16 cellular contexts compared by ENCODE assay signal in genomic region chr2:126899786-126900185, GRCh38. TPM values are rescaled to one million over a fixed set of nuclear protein-coding genes. Genes with fewer than 3 reads are reported as not detected.
DNase-seq lines count a peak whose midpoint lies in the region; ATAC-seq and TF ChIP-seq lines count a peak whose summit lies in the region.
"Had no signal": no experiment of that assay in that cellular context is flagged by ENCODE, and none has a peak within 500 bp of the region (broad histone marks: within the 10 kb centered on the region; RNA-seq: fewer than 3 reads in every experiment).

No MANE protein-coding gene starts in this region.

- H3K9ac ChIP-seq in H9 (ENCODE audit: extremely low read depth, insufficient read length, low read length): no peak overlapping the region

- no peak overlapping the region for H3K4me3 Mint-ChIP-seq in H9
- no peak overlapping the region for H3K4me3 Mint-ChIP-seq in chondrocyte (ENCODE audit: unreplicated experiment)
- no peak overlapping the region for H3K4me3 Mint-ChIP-seq in CD14-positive monocyte
- no peak overlapping the region for H3K4me3 Mint-ChIP-seq in immature natural killer cell
- H3K4me3 Mint-ChIP-seq: CD8-positive, alpha-beta T cell had no signal

- H4K20me1 ChIP-seq in H9 (ENCODE audit: control insufficient read depth, insufficient read depth, insufficient read length): no peaks in the 10 kb centered on the region

- H3K18ac ChIP-seq in H9 (ENCODE audit: insufficient read length, low read depth, low read length): no peak overlapping the region

- in situ Hi-C loops in gastrocnemius medialis (cut with MboI; ENCODE audit: low sequenced_read_pairs in 4 of 4): no loop called here

- H4K91ac ChIP-seq in H9 (ENCODE audit: insufficient read length, low read depth, low read length): no peak overlapping the region

- no peak overlapping the region for H2BK20ac ChIP-seq in H9 (ENCODE audit: low read depth, low read length, poor library complexity, severe bottlenecking)

- no peak overlapping the region for H3K4ac ChIP-seq in H9 (ENCODE audit: low read depth, low read length)

- H3K79me1 ChIP-seq in H9 (ENCODE audit: insufficient read depth, low read depth, low read length, poor library complexity, severe bottlenecking): no peaks in the 10 kb centered on the region

- no peaks in the 10 kb centered on the region for H3K36me3 ChIP-seq in gastrocnemius medialis
- H3K36me3 ChIP-seq: BE2C, HAP-1 had no signal

- H2BK15ac ChIP-seq in H9 (ENCODE audit: low read depth, low read length): no peak overlapping the region

- no peak overlapping the region for H2BK5ac ChIP-seq in H9 (ENCODE audit: insufficient read length, low read length)

- H3K27ac Mint-ChIP-seq in H9 (no peak overlapping the region), chondrocyte (ENCODE audit: unreplicated experiment) (no peak overlapping the region), CD14-positive monocyte (no peak overlapping the region), immature natural killer cell (no peak overlapping the region)
- H3K27ac Mint-ChIP-seq: CD8-positive, alpha-beta T cell had no signal

- ATAC-seq in left lobe of liver: no peak
- ATAC-seq in sciatic nerve: no peak
- no peak for ATAC-seq in gastrocnemius medialis
- ATAC-seq: CD8-positive, alpha-beta T cell had no signal

- H3K56ac ChIP-seq in H9 (ENCODE audit: insufficient read length, low read depth, low read length): no peak overlapping the region

- H3K27me3 ChIP-seq in H9 (ENCODE audit: insufficient read depth, low read length) (no peaks in the 10 kb centered on the region), gastrocnemius medialis (no peaks in the 10 kb centered on the region)
- H3K27me3 ChIP-seq: BE2C had no signal

- H4K5ac ChIP-seq in H9 (ENCODE audit: insufficient read length, low read depth, low read length): no peak overlapping the region

- H2BK12ac ChIP-seq in H9 (ENCODE audit: insufficient read length, low read depth, low read length): no peak overlapping the region

- no peak overlapping the region for H3K4me2 ChIP-seq in H9 (ENCODE audit: insufficient read depth, insufficient read length, low read length)

- no peak overlapping the region for H2AK5ac ChIP-seq in H9 (ENCODE audit: insufficient read length, low read length)

- H3K9me3 ChIP-seq in H9 (ENCODE audit: control insufficient read depth, low read depth, low read length) (no peaks in the 10 kb centered on the region), gastrocnemius medialis (peaks cover 0 to 3% (median 0%) of the 10 kb centered on the region in 3 donors)
- H3K9me3 ChIP-seq: BE2C, HAP-1 had no signal

- no peak overlapping the region for H2BK120ac ChIP-seq in H9 (ENCODE audit: low read depth, low read length, poor library complexity, severe bottlenecking)

- DNase-seq in H9 (peak; percentile 12), chondrocyte (ENCODE audit: low spot score) (peak; percentile 43), left lobe of liver (ENCODE audit: low spot score) (peak; percentile 27), sciatic nerve (ENCODE audit: low spot score) (peak; percentile 9), CD14-positive monocyte (ENCODE audit: low spot score) (no peak), gastrocnemius medialis (no peak), immature natural killer cell (no peak)
- DNase-seq: BE2C; CD8-positive, alpha-beta T cell; COR-L47; DND-41; GDM1; GOT3 had no signal

- H3K9me3 Mint-ChIP-seq in H9 (peaks cover 19 to 25% of the 10 kb centered on the region in 2 experiments), chondrocyte (ENCODE audit: low read depth) (peaks cover 18% of the 10 kb centered on the region), CD14-positive monocyte (peaks cover 4 to 23% (median 16%) of the 10 kb centered on the region in 7 donors), immature natural killer cell (peaks cover 0 to 4% (median 0%) of the 10 kb centered on the region in 6 donors)

- no peak for TF ChIP-seq POLR2A in gastrocnemius medialis (IDR thresholded peaks at IDR 0.05)

- H3K4me3 ChIP-seq in gastrocnemius medialis: no peak overlapping the region
- H3K4me3 ChIP-seq: HAP-1 had no signal

- H4K8ac ChIP-seq in H9 (replicated peaks; ENCODE audit: insufficient read length, low read depth, low read length): no peak overlapping the region

- H3K27me3 Mint-ChIP-seq in H9 (ENCODE audit: low read depth) (peaks cover 13% of the 10 kb centered on the region), chondrocyte (ENCODE audit: low read depth) (peaks cover 6% of the 10 kb centered on the region), CD14-positive monocyte (ENCODE audit: low read depth in 3 of 3) (peaks cover 3 to 7% (median 7%) of the 10 kb centered on the region in 3 donors), immature natural killer cell (ENCODE audit: low read depth in 3 of 3) (peaks cover 0 to 5% (median 3%) of the 10 kb centered on the region in 3 donors)

- H3K4me1 Mint-ChIP-seq in H9: peaks cover 7 to 13% of the 10 kb centered on the region in 2 experiments
- H3K4me1 Mint-ChIP-seq in chondrocyte (ENCODE audit: low read depth): no peaks in the 10 kb centered on the region
- H3K4me1 Mint-ChIP-seq in CD14-positive monocyte: no peaks in the 10 kb centered on the region
- H3K4me1 Mint-ChIP-seq in immature natural killer cell: no peaks in the 10 kb centered on the region

- no peaks in the 10 kb centered on the region for H3K79me2 ChIP-seq in H9 (ENCODE audit: insufficient read depth, low read length)

- intact Hi-C loops in sciatic nerve (cut with DNase I): no loop called here
- intact Hi-C loops in CD14-positive monocyte (cut with micrococcal nuclease): no loop called here
- intact Hi-C loops in gastrocnemius medialis (cut with DNase I; ENCODE audit: low total_unique reads): no loop called here

- no peaks in the 10 kb centered on the region for H3K23me2 ChIP-seq in H9 (ENCODE audit: insufficient read length, low read depth, low read length, poor library complexity, severe bottlenecking)

- no peak overlapping the region for H2AFZ ChIP-seq in H9 (ENCODE audit: low read length)

- H3K27ac ChIP-seq in H9 (ENCODE audit: insufficient read length, low read depth, low read length) (no peak overlapping the region), gastrocnemius medialis (no peak overlapping the region)
- H3K27ac ChIP-seq: C4-2B had no signal

- H3K36me3 Mint-ChIP-seq in H9 (ENCODE audit: insufficient read depth in 1 of 3, low read depth in 3 of 3) (peaks cover 0 to 13% (median 6%) of the 10 kb centered on the region in 3 experiments; a peak in 2 of 7 replicates), chondrocyte (ENCODE audit: low read depth) (no peaks in the 10 kb centered on the region), CD14-positive monocyte (no peaks in the 10 kb centered on the region), immature natural killer cell (no peaks in the 10 kb centered on the region)
- H3K36me3 Mint-ChIP-seq: CD8-positive, alpha-beta T cell had no signal

- H3K4me1 ChIP-seq in H9 (ENCODE audit: insufficient read depth, low read length) (no peaks in the 10 kb centered on the region), gastrocnemius medialis (no peaks in the 10 kb centered on the region)
- H3K4me1 ChIP-seq: BE2C, HAP-1 had no signal

- H3T11ph ChIP-seq in H9 (ENCODE audit: low read length): no peak overlapping the region

- H3K14ac ChIP-seq in H9 (ENCODE audit: insufficient read depth, low read length): no peak overlapping the region

- no peak for TF ChIP-seq CTCF in H9 (conservative IDR thresholded peaks at IDR 0.05)
- TF ChIP-seq CTCF in chondrocyte (IDR thresholded peaks at IDR 0.05): no peak
- no peak for TF ChIP-seq CTCF in CD14-positive monocyte (IDR thresholded peaks at IDR 0.05)
- no peak for TF ChIP-seq CTCF in gastrocnemius medialis (IDR thresholded peaks at IDR 0.05 in 4 of 5, conservative IDR thresholded peaks at IDR 0.05 in 1 of 5)

- H3K23ac ChIP-seq in H9 (ENCODE audit: insufficient read length, low read depth, low read length): no peak overlapping the region

RNA-seq across cellular contexts. Expression of gene TEX51, which starts 1.1 kb away (rescaled TPM):
- total RNA-seq in H9 (2021) (not detected in 2 replicates), chondrocyte (not detected in 3 replicates), left lobe of liver (not detected), sciatic nerve (not detected), gastrocnemius medialis (not detected)
- polyA plus RNA-seq in CD14-positive monocyte (not detected), immature natural killer cell (not detected)
- total RNA-seq: CD8-positive, alpha-beta T cell; HT-29 had no signal

Comparison
In these comparisons a context has a peak if more than half of its experiments do, and no peak if none do; other contexts are left out.
1. DNase-seq: peak in H9 (single experiment), chondrocyte (single experiment), left lobe of liver (single experiment) and sciatic nerve (single experiment); none in CD14-positive monocyte (single experiment), gastrocnemius medialis (0 of 2) and immature natural killer cell (0 of 3).